32 cellular contexts compared by ENCODE assay signal in genomic region chr3:148054999-148055398, GRCh38.
"Had no signal": no experiment of that assay in that cellular context is flagged by ENCODE, and none has a peak within 500 bp of the region (broad histone marks: within the 10 kb centered on the region; RNA-seq: fewer than 3 reads in every experiment).

No MANE protein-coding gene starts in this region.

- H3K27me3 ChIP-seq: adrenal gland, ascending aorta, body of pancreas, brain microvascular endothelial cell, breast epithelium, cardiac muscle cell had no signal

- H3K4me1 ChIP-seq: adrenal gland, ascending aorta, body of pancreas, breast epithelium had no signal

- H3K27ac ChIP-seq: adrenal gland, ascending aorta, body of pancreas, brain microvascular endothelial cell, breast epithelium, cardiac muscle cell had no signal

- H3K36me3 ChIP-seq: adrenal gland, ascending aorta, brain microvascular endothelial cell, breast epithelium, cardiac muscle cell had no signal

- H3K9me3 ChIP-seq: ascending aorta, body of pancreas had no signal

- DNase-seq: activated effector memory CD4-positive, alpha-beta T cell treated with anti-CD3 and anti-CD28 coated beads, Interleukin-2, amount 50 U/mL, for 16 hours; activated effector memory CD4-positive, alpha-beta T cell treated with Interleukin-2 at 50 U/mL for 16 hours; activated gamma-delta T cell; activated gamma-delta T cell treated with Interleukin-2 at 50 U/mL for 16 hours; activated naive CD4-positive, alpha-beta T cell; activated naive CD4-positive, alpha-beta T cell treated with anti-CD3 and anti-CD28 coated beads for 36 hours; activated naive CD4-positive, alpha-beta T cell treated with anti-CD3 and anti-CD28 coated beads, Interleukin-2, amount 10 ng/mL, durations not matched to agents 7 days and 5 days; activated naive CD4-positive, alpha-beta T cell treated with anti-CD3 and anti-CD28 coated beads, Interleukin-2, amount 50 U/mL, for 16 hours; activated naive CD4-positive, alpha-beta T cell treated with Interleukin-2 at 50 U/mL for 16 hours; activated naive CD8-positive, alpha-beta T cell treated with anti-CD3 and anti-CD28 coated beads for 36 hours; activated naive CD8-positive, alpha-beta T cell treated with anti-CD3 and anti-CD28 coated beads, Interleukin-2, amount 10 ng/mL, durations not matched to agents 7 days and 5 days; activated naive CD8-positive, alpha-beta T cell treated with anti-CD3 and anti-CD28 coated beads, Interleukin-2, amount 50 U/mL, for 24 hours; activated T-cell treated with anti-CD3 and anti-CD28 coated beads, Interleukin-2, amount 50 U/mL, for 1 hour; activated T-cell treated with anti-CD3 and anti-CD28 coated beads, Interleukin-2, amount 50 U/mL, for 24 hours; activated T-cell treated with anti-CD3 and anti-CD28 coated beads, Interleukin-2, amount 50 U/mL, for 4 hours; activated T-cell treated with anti-CD3 and anti-CD28 coated beads, Interleukin-2, amount 50 U/mL, for 48 hours; activated T-cell treated with anti-CD3 and anti-CD28 coated beads, Interleukin-2, amount 50 U/mL, for 72 hours; adrenal gland; amniotic stem cell; amygdala; anterior cingulate cortex; aorta; body of pancreas; brain microvascular endothelial cell; caudate nucleus; central memory CD4-positive, alpha-beta T cell; cerebellar nuclear complex had no signal

- ATAC-seq: activated naive CD4-positive, alpha-beta T cell treated with anti-CD3 and anti-CD28 coated beads, Interleukin-2, amount 50 U/mL, for 72 hours; activated naive CD8-positive, alpha-beta T cell treated with anti-CD3 and anti-CD28 coated beads, Interleukin-2, amount 50 U/mL, for 24 hours; activated T-cell treated with anti-CD3 and anti-CD28 coated beads, Interleukin-2, amount 50 U/mL, for 4 hours; activated T-cell treated with anti-CD3 and anti-CD28 coated beads, Interleukin-2, amount 50 U/mL, for 72 hours; activated T-helper 17 cell treated with anti-CD3 and anti-CD28 coated beads, Interleukin-2, amount 50 U/mL, for 72 hours; body of pancreas had no signal

- H3K4me3 ChIP-seq: adrenal gland, ascending aorta, body of pancreas, breast epithelium, cardiac muscle cell had no signal
